In genomic region chr11:44065851-44066731, GRCh38 we compare ENCODE assay signal across 8 cellular contexts. TPM values are rescaled to one million over a fixed set of nuclear protein-coding genes. Genes with fewer than 3 reads are reported as not detected.
DNase-seq lines count a peak whose midpoint lies in the region; ATAC-seq and TF ChIP-seq lines count a peak whose summit lies in the region.

Gene ACCS (plus strand): TSS chr11:44066270. CDS start chr11:44067628, 1,358 bp downstream.

- CTCF ChIA-PET in AG04450 (lab: Charles Lee), result interaction anchor here (0.6 to 2.1 kb wide), 13 partner anchors 10 to 236 kb away, joined by 3 to 13 read pairs (median 4); partner anchors contain the start of gene EXT2

- peak; percentile 65 for TF ChIP-seq CTCF in AG04450 (IDR thresholded peaks at IDR 0.05; ENCODE audit: low read depth, low read length)

- peak; percentile 74 for DNase-seq in AG04450 (ENCODE audit: low read depth, low spot score)
- peak; percentile 30 for DNase-seq in NCI-H345 treated with DMSO at 0.1 percent for 48 hours (lab: John Stamatoyannopoulos, UW; ENCODE audit: unreplicated experiment)
- peak; percentile 86 for DNase-seq in activated CD4-positive, alpha-beta T cell treated with anti-CD3 and anti-CD28 coated beads, Interleukin-2, amount 50 U/mL, for 1 hour
- DNase-seq in cortex of kidney (lab: John Stamatoyannopoulos, UW), result peak; percentile 24
- peak; percentile 96 for DNase-seq in left lobe of liver (ENCODE audit: low spot score)
- DNase-seq in stimulated activated CD4-positive, alpha-beta T cell treated with anti-CD3 and anti-CD28 coated beads, Interleukin-2, amount 100 ng/mL, for 24 hours, result peak; percentile 83 to 87

- H3K27ac ChIP-seq in AG04450 (ENCODE audit: low read depth, low read length), result peak within 1 kb of the TSS; percentile 81

- H3K27me3 ChIP-seq in AG04450 (ENCODE audit: control insufficient read depth, insufficient read depth, low read length), result peaks cover 5% of the 10 kb centered on the region

- no peaks in the 10 kb centered on the region; the same call in 1 of the 2 replicates for H3K9me3 ChIP-seq in AG04450 (ENCODE audit: control insufficient read depth, insufficient read depth, low read length)

- ATAC-seq in GM18909 (IDR thresholded peaks at IDR 0.05; ENCODE audit: poor library complexity, unreplicated experiment), result peak; percentile 98
- peak; percentile 95 for ATAC-seq in HG03139 (IDR thresholded peaks at IDR 0.05; ENCODE audit: unreplicated experiment)
- peak; percentile 96 for ATAC-seq in left lobe of liver

- POLR2A ChIA-PET in AG04450 (lab: Yijun Ruan, JAX), result no interaction called here

- H3K4me3 ChIP-seq in AG04450 (ENCODE audit: low read depth, low read length), result peak within 1 kb of the TSS; percentile 71

RNA-seq across cellular contexts. Expression of gene ACCS, which starts in this region (rescaled TPM):
- polyA plus RNA-seq in AG04450 (2011; rRNA removed), result 7.0 and 7.8 TPM in 2 replicates
- polyA minus RNA-seq in AG04450 (2011; rRNA and poly(A)+ RNA removed), result 6.4 and 7.7 TPM in 2 replicates
- 21.7 TPM for total RNA-seq in left lobe of liver

Comparison
In these comparisons a context has a peak if more than half of its experiments do, and no peak if none do; other contexts are left out.
1. Peak in every context shown above with its lines: DNase-seq, ATAC-seq, H3K4me3 ChIP-seq and H3K27ac ChIP-seq.
2. DNase-seq: peak in every context shown above with its lines; median percentile 96 in left lobe of liver; 86 in activated CD4-positive, alpha-beta T cell treated with anti-CD3 and anti-CD28 coated beads, Interleukin-2, amount 50 U/mL, for 1 hour; 85 in stimulated activated CD4-positive, alpha-beta T cell treated with anti-CD3 and anti-CD28 coated beads, Interleukin-2, amount 100 ng/mL, for 24 hours; 74 in AG04450; 30 in NCI-H345 treated with DMSO at 0.1 percent for 48 hours; 24 in cortex of kidney.